Comparison of ENCODE assay signal across 7 cellular contexts in genomic region chr17:39925282-39926134, GRCh38. TPM values are rescaled to one million over a fixed set of nuclear protein-coding genes. Genes with fewer than 3 reads are reported as not detected.
DNase-seq lines count a peak whose midpoint lies in the region; ATAC-seq and TF ChIP-seq lines count a peak whose summit lies in the region.
"Had no signal": no experiment of that assay in that cellular context is flagged by ENCODE, and none has a peak within 500 bp of the region (broad histone marks: within the 10 kb centered on the region; RNA-seq: fewer than 3 reads in every experiment).

No MANE protein-coding gene starts in this region.

- intact Hi-C loops in activated T-helper 1 cell treated with anti-CD3 and anti-CD28 coated beads, Interleukin-12 subunit alpha, Interleukin-12 subunit beta, Interleukin-2, Interleukin-4 antibody, amounts not matched to agents 30 ng/mL and 10 ng/mL and 1 ng/mL, durations not matched to agents 14 hours and 24 hours and 36 hours (cut with micrococcal nuclease) = loop anchor here (1.0 to 5.0 kb wide), 5 partner anchors 22 to 463 kb away; partner anchors contain the start of genes CASC3 and CDK12

- no peak for TF ChIP-seq CTCF in HFF-Myc (IDR thresholded peaks at IDR 0.05; ENCODE audit: low read depth, low read length, missing control alignments)
- no peak for TF ChIP-seq CTCF in nephron (IDR thresholded peaks at IDR 0.05; ENCODE audit: unreplicated experiment in 3 of 3)
- no peak for TF ChIP-seq CTCF in GM13977 (IDR thresholded peaks at IDR 0.05; ENCODE audit: extremely low read depth, insufficient read depth, missing control alignments)

- H3K4me3 ChIP-seq in HFF-Myc (replicated peaks; ENCODE audit: low read depth, low read length) = peak overlapping the region; percentile 81

- H3K36me3 Mint-ChIP-seq in activated T-helper 1 cell treated with anti-CD3 and anti-CD28 coated beads, Interleukin-12 subunit alpha, Interleukin-12 subunit beta, Interleukin-2, Interleukin-4 antibody, amounts not matched to agents 30 ng/mL and 10 ng/mL and 1 ng/mL, durations not matched to agents 14 hours and 24 hours and 36 hours (ENCODE audit: low read depth) = peaks cover 26% of the 10 kb centered on the region
- H3K36me3 Mint-ChIP-seq in nephron (ENCODE audit: low read depth) = peaks cover 21% of the 10 kb centered on the region

- no peaks in the 10 kb centered on the region for H3K27me3 Mint-ChIP-seq in activated T-helper 1 cell treated with anti-CD3 and anti-CD28 coated beads, Interleukin-12 subunit alpha, Interleukin-12 subunit beta, Interleukin-2, Interleukin-4 antibody, amounts not matched to agents 30 ng/mL and 10 ng/mL and 1 ng/mL, durations not matched to agents 14 hours and 24 hours and 36 hours (ENCODE audit: insufficient read depth)
- no peaks in the 10 kb centered on the region for H3K27me3 Mint-ChIP-seq in nephron (ENCODE audit: low read depth)

- H3K27ac Mint-ChIP-seq in activated T-helper 1 cell treated with anti-CD3 and anti-CD28 coated beads, Interleukin-12 subunit alpha, Interleukin-12 subunit beta, Interleukin-2, Interleukin-4 antibody, amounts not matched to agents 30 ng/mL and 10 ng/mL and 1 ng/mL, durations not matched to agents 14 hours and 24 hours and 36 hours = peak overlapping the region; percentile 92
- H3K27ac Mint-ChIP-seq in nephron = peak overlapping the region; percentile 64 to 94 (median 87)

- DNase-seq in HFF-Myc (ENCODE audit: extremely low read depth, low read depth) (no peak), NCI-H446 treated with DMSO at 0.1 percent for 48 hours (lab: John Stamatoyannopoulos, UW) (no peak), GM13977 (ENCODE audit: low spot score) (no peak)
- no peak for DNase-seq in activated T-helper 1 cell treated with anti-CD3 and anti-CD28 coated beads, Interleukin-12 subunit alpha, Interleukin-12 subunit beta, Interleukin-2, Interleukin-4 antibody, amounts not matched to agents 30 ng/mL and 10 ng/mL and 1 ng/mL, durations not matched to agents 14 hours and 24 hours and 36 hours (ENCODE audit: low spot score)
- DNase-seq: NCI-H1105 treated with DMSO at 0.1 percent for 48 hours had no signal

- H3K4me1 Mint-ChIP-seq in activated T-helper 1 cell treated with anti-CD3 and anti-CD28 coated beads, Interleukin-12 subunit alpha, Interleukin-12 subunit beta, Interleukin-2, Interleukin-4 antibody, amounts not matched to agents 30 ng/mL and 10 ng/mL and 1 ng/mL, durations not matched to agents 14 hours and 24 hours and 36 hours (ENCODE audit: low read depth) = peaks cover 78% of the 10 kb centered on the region
- H3K4me1 Mint-ChIP-seq in nephron = peaks cover 37% of the 10 kb centered on the region

- in situ Hi-C loops in GM13977 (cut with MboI; ENCODE audit: low pct_unique_long_range_greater_than_20kb, low sequenced_read_pairs, unreplicated experiment) = no loop called here

- H3K4me3 Mint-ChIP-seq in activated T-helper 1 cell treated with anti-CD3 and anti-CD28 coated beads, Interleukin-12 subunit alpha, Interleukin-12 subunit beta, Interleukin-2, Interleukin-4 antibody, amounts not matched to agents 30 ng/mL and 10 ng/mL and 1 ng/mL, durations not matched to agents 14 hours and 24 hours and 36 hours = peak overlapping the region; percentile 97
- H3K4me3 Mint-ChIP-seq in nephron = peak overlapping the region; percentile 89 to 92 (median 91)

- no peak for ATAC-seq in HG02970 (IDR thresholded peaks at IDR 0.05; ENCODE audit: low FRiP score, unreplicated experiment)

- no peaks in the 10 kb centered on the region for H3K9me3 Mint-ChIP-seq in activated T-helper 1 cell treated with anti-CD3 and anti-CD28 coated beads, Interleukin-12 subunit alpha, Interleukin-12 subunit beta, Interleukin-2, Interleukin-4 antibody, amounts not matched to agents 30 ng/mL and 10 ng/mL and 1 ng/mL, durations not matched to agents 14 hours and 24 hours and 36 hours
- no peaks in the 10 kb centered on the region for H3K9me3 Mint-ChIP-seq in nephron

RNA-seq across cellular contexts. Expression of gene ORMDL3, which starts 1.9 kb away (rescaled TPM):
- total RNA-seq in activated T-helper 1 cell treated with anti-CD3 and anti-CD28 coated beads, Interleukin-12 subunit alpha, Interleukin-12 subunit beta, Interleukin-2, Interleukin-4 antibody, amounts not matched to agents 30 ng/mL and 10 ng/mL and 1 ng/mL, durations not matched to agents 14 hours and 24 hours and 36 hours = 70.8 and 77.4 TPM in 2 replicates

RNA-seq across cellular contexts. Expression of gene LRRC3C, which starts 2.0 kb away (rescaled TPM):
- total RNA-seq in activated T-helper 1 cell treated with anti-CD3 and anti-CD28 coated beads, Interleukin-12 subunit alpha, Interleukin-12 subunit beta, Interleukin-2, Interleukin-4 antibody, amounts not matched to agents 30 ng/mL and 10 ng/mL and 1 ng/mL, durations not matched to agents 14 hours and 24 hours and 36 hours = not detected in 2 replicates

RNA-seq across cellular contexts. Expression of gene GSDMB, which starts 7.1 kb away (rescaled TPM):
- total RNA-seq in activated T-helper 1 cell treated with anti-CD3 and anti-CD28 coated beads, Interleukin-12 subunit alpha, Interleukin-12 subunit beta, Interleukin-2, Interleukin-4 antibody, amounts not matched to agents 30 ng/mL and 10 ng/mL and 1 ng/mL, durations not matched to agents 14 hours and 24 hours and 36 hours = 23.8 and 27.4 TPM in 2 replicates

RNA-seq across cellular contexts. Expression of gene GSDMA, which starts 37.3 kb away (rescaled TPM):
- 0.42 and 0.73 TPM in 2 replicates for total RNA-seq in activated T-helper 1 cell treated with anti-CD3 and anti-CD28 coated beads, Interleukin-12 subunit alpha, Interleukin-12 subunit beta, Interleukin-2, Interleukin-4 antibody, amounts not matched to agents 30 ng/mL and 10 ng/mL and 1 ng/mL, durations not matched to agents 14 hours and 24 hours and 36 hours

RNA-seq across cellular contexts. Expression of gene PSMD3, which starts 55.1 kb away (rescaled TPM):
- 191 and 201 TPM in 2 replicates for total RNA-seq in activated T-helper 1 cell treated with anti-CD3 and anti-CD28 coated beads, Interleukin-12 subunit alpha, Interleukin-12 subunit beta, Interleukin-2, Interleukin-4 antibody, amounts not matched to agents 30 ng/mL and 10 ng/mL and 1 ng/mL, durations not matched to agents 14 hours and 24 hours and 36 hours
